Comparison of ENCODE assay signal across 2 cellular contexts in the genomic region with DNA sequence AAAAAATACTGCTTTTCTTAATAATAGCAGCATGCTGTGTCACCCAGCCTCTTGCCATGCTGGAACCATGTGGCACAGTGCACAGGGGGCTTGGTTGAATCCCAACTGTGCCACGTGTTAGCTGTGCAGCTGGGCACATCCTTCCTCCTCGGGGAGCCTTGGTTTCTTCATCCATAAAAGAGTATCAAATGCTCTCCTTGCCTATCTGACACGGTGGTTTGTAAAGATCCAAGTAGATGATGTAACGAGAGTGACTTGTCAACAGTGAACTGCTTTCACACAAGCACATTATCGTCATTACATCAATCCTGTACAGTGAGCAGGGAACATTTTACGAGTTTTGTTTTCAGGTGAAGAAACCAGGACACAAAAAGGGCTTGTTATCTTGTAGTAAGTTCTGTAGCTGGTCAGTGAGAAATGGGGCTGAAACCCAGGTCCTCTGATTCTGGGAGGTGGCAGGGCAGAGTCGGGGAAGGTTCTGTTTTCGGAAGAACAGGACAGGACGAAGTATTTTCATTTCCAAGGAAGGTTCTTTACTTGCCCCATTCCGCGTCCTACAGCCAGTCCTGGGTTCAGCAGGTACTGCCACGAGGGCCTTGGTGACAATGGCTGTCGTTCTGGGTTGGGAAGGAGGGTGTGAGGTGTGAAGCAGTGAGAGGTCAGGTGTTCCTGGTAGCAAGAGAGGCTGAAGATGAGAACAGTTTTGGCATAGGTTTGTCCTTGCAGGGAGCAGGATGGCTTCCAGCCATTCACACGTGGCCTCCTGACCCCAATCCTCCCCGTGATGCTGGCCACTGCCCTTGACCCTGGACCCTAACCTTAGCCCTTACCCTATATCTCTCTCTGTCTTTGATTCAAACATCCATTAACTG.
TF ChIP-seq lines count a peak whose summit lies in the region.

No MANE protein-coding gene starts in this region.

TF ChIP-seq in GM23338, 12 proteins besides CTCF, POLR2A, EP300 and RAD21 (continued from another document):
- TF ChIP-seq, protein P1, sequence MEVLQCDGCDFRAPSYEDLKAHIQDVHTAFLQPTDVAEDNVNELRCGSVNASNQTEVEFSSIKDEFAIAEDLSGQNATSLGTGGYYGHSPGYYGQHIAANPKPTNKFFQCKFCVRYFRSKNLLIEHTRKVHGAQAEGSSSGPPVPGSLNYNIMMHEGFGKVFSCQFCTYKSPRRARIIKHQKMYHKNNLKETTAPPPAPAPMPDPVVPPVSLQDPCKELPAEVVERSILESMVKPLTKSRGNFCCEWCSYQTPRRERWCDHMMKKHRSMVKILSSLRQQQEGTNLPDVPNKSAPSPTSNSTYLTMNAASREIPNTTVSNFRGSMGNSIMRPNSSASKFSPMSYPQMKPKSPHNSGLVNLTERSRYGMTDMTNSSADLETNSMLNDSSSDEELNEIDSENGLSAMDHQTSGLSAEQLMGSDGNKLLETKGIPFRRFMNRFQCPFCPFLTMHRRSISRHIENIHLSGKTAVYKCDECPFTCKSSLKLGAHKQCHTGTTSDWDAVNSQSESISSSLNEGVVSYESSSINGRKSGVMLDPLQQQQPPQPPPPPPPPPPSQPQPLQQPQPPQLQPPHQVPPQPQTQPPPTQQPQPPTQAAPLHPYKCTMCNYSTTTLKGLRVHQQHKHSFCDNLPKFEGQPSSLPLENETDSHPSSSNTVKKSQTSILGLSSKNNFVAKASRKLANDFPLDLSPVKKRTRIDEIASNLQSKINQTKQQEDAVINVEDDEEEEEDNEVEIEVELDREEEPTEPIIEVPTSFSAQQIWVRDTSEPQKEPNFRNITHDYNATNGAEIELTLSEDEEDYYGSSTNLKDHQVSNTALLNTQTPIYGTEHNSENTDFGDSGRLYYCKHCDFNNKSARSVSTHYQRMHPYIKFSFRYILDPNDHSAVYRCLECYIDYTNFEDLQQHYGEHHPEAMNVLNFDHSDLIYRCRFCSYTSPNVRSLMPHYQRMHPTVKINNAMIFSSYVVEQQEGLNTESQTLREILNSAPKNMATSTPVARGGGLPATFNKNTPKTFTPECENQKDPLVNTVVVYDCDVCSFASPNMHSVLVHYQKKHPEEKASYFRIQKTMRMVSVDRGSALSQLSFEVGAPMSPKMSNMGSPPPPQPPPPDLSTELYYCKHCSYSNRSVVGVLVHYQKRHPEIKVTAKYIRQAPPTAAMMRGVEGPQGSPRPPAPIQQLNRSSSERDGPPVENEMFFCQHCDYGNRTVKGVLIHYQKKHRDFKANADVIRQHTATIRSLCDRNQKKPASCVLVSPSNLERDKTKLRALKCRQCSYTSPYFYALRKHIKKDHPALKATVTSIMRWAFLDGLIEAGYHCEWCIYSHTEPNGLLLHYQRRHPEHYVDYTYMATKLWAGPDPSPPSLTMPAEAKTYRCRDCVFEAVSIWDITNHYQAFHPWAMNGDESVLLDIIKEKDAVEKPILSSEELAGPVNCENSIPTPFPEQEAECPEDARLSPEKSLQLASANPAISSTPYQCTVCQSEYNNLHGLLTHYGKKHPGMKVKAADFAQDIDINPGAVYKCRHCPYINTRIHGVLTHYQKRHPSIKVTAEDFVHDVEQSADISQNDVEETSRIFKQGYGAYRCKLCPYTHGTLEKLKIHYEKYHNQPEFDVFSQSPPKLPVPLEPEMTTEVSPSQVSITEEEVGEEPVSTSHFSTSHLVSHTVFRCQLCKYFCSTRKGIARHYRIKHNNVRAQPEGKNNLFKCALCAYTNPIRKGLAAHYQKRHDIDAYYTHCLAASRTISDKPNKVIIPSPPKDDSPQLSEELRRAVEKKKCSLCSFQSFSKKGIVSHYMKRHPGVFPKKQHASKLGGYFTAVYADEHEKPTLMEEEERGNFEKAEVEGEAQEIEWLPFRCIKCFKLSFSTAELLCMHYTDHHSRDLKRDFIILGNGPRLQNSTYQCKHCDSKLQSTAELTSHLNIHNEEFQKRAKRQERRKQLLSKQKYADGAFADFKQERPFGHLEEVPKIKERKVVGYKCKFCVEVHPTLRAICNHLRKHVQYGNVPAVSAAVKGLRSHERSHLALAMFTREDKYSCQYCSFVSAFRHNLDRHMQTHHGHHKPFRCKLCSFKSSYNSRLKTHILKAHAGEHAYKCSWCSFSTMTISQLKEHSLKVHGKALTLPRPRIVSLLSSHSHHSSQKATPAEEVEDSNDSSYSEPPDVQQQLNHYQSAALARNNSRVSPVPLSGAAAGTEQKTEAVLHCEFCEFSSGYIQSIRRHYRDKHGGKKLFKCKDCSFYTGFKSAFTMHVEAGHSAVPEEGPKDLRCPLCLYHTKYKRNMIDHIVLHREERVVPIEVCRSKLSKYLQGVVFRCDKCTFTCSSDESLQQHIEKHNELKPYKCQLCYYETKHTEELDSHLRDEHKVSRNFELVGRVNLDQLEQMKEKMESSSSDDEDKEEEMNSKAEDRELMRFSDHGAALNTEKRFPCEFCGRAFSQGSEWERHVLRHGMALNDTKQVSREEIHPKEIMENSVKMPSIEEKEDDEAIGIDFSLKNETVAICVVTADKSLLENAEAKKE (CRISPR knock-in tag; IDR thresholded peaks at IDR 0.05): no peak
- no peak for TF ChIP-seq NANOG (IDR thresholded peaks at IDR 0.05; ENCODE audit: borderline replicate concordance)
- TF ChIP-seq CREB1 (CRISPR knock-in tag; IDR thresholded peaks at IDR 0.05; ENCODE audit: low read depth): no peak
- TF ChIP-seq REST (IDR thresholded peaks at IDR 0.05; ENCODE audit: unreplicated experiment): no peak

TF ChIP-seq in WTC11, 78 proteins besides CTCF, POLR2A, EP300 and RAD21 (continued from another document):
- TF ChIP-seq, protein P2, sequence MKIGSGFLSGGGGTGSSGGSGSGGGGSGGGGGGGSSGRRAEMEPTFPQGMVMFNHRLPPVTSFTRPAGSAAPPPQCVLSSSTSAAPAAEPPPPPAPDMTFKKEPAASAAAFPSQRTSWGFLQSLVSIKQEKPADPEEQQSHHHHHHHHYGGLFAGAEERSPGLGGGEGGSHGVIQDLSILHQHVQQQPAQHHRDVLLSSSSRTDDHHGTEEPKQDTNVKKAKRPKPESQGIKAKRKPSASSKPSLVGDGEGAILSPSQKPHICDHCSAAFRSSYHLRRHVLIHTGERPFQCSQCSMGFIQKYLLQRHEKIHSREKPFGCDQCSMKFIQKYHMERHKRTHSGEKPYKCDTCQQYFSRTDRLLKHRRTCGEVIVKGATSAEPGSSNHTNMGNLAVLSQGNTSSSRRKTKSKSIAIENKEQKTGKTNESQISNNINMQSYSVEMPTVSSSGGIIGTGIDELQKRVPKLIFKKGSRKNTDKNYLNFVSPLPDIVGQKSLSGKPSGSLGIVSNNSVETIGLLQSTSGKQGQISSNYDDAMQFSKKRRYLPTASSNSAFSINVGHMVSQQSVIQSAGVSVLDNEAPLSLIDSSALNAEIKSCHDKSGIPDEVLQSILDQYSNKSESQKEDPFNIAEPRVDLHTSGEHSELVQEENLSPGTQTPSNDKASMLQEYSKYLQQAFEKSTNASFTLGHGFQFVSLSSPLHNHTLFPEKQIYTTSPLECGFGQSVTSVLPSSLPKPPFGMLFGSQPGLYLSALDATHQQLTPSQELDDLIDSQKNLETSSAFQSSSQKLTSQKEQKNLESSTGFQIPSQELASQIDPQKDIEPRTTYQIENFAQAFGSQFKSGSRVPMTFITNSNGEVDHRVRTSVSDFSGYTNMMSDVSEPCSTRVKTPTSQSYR (CRISPR knock-in tag; IDR thresholded peaks at IDR 0.05): no peak
- TF ChIP-seq NR1H2 (CRISPR knock-in tag; IDR thresholded peaks at IDR 0.05): no peak
- TF ChIP-seq, protein P3, sequence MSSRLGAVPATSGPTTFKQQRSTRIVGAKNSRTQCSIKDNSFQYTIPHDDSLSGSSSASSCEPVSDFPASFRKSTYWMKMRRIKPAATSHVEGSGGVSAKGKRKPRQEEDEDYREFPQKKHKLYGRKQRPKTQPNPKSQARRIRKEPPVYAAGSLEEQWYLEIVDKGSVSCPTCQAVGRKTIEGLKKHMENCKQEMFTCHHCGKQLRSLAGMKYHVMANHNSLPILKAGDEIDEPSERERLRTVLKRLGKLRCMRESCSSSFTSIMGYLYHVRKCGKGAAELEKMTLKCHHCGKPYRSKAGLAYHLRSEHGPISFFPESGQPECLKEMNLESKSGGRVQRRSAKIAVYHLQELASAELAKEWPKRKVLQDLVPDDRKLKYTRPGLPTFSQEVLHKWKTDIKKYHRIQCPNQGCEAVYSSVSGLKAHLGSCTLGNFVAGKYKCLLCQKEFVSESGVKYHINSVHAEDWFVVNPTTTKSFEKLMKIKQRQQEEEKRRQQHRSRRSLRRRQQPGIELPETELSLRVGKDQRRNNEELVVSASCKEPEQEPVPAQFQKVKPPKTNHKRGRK (CRISPR knock-in tag; IDR thresholded peaks at IDR 0.05; ENCODE audit: borderline replicate concordance): no peak
- TF ChIP-seq, protein P4, sequence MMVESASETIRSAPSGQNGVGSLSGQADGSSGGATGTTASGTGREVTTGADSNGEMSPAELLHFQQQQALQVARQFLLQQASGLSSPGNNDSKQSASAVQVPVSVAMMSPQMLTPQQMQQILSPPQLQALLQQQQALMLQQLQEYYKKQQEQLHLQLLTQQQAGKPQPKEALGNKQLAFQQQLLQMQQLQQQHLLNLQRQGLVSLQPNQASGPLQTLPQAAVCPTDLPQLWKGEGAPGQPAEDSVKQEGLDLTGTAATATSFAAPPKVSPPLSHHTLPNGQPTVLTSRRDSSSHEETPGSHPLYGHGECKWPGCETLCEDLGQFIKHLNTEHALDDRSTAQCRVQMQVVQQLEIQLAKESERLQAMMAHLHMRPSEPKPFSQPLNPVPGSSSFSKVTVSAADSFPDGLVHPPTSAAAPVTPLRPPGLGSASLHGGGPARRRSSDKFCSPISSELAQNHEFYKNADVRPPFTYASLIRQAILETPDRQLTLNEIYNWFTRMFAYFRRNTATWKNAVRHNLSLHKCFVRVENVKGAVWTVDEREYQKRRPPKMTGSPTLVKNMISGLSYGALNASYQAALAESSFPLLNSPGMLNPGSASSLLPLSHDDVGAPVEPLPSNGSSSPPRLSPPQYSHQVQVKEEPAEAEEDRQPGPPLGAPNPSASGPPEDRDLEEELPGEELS (CRISPR knock-in tag; IDR thresholded peaks at IDR 0.05): no peak
TF ChIP-seq in WTC11: peak in this region for 2.
